In genomic region chr1:15332952-15333715, GRCh38 we compare ENCODE assay signal across 16 cellular contexts.
DNase-seq lines count a peak whose midpoint lies in the region; ATAC-seq and TF ChIP-seq lines count a peak whose summit lies in the region.
"Had no signal": no experiment of that assay in that cellular context is flagged by ENCODE, and none has a peak within 500 bp of the region (broad histone marks: within the 10 kb centered on the region; RNA-seq: fewer than 3 reads in every experiment).

No MANE protein-coding gene starts in this region.

- H3K9me3 Mint-ChIP-seq in chondrocyte (ENCODE audit: low read depth) (peaks cover 3% of the 10 kb centered on the region), nephron progenitor cell (peaks cover 1% of the 10 kb centered on the region)
- H3K9me3 Mint-ChIP-seq: CD8-positive, alpha-beta T cell had no signal

- H3K36me3 Mint-ChIP-seq in chondrocyte (ENCODE audit: low read depth) (no peaks in the 10 kb centered on the region), nephron progenitor cell (ENCODE audit: low read depth) (peaks cover 4% of the 10 kb centered on the region)
- H3K36me3 Mint-ChIP-seq: CD8-positive, alpha-beta T cell had no signal

- H3K27me3 Mint-ChIP-seq in chondrocyte (ENCODE audit: low read depth), result peaks cover 22% of the 10 kb centered on the region
- peaks cover 7% of the 10 kb centered on the region for H3K27me3 Mint-ChIP-seq in nephron progenitor cell (ENCODE audit: low read depth, poor library complexity)

- TF ChIP-seq CTCF in chondrocyte (IDR thresholded peaks at IDR 0.05), result no peak
- no peak for TF ChIP-seq CTCF in nephron progenitor cell (IDR thresholded peaks at IDR 0.05)
- TF ChIP-seq CTCF in upper lobe of left lung (IDR thresholded peaks at IDR 0.05), result no peak

- H3K27ac ChIP-seq in upper lobe of left lung, result no peak overlapping the region
- H3K27ac ChIP-seq: C4-2B had no signal

- TF ChIP-seq POLR2A in upper lobe of left lung (IDR thresholded peaks at IDR 0.05), result no peak

- peaks cover 13 to 34% (median 23%) of the 10 kb centered on the region in 4 donors for H3K4me1 ChIP-seq in upper lobe of left lung
- H3K4me1 ChIP-seq: BE2C had no signal

- H3K4me3 Mint-ChIP-seq in chondrocyte (ENCODE audit: unreplicated experiment) (no peak overlapping the region), nephron progenitor cell (no peak overlapping the region)
- H3K4me3 Mint-ChIP-seq: CD8-positive, alpha-beta T cell; GM23338 had no signal

- no peaks in the 10 kb centered on the region for H3K9me3 ChIP-seq in upper lobe of left lung
- H3K9me3 ChIP-seq: BE2C had no signal

- WGBS in upper lobe of left lung, 2 donors, result 86 to 91% methylated on average over 11 of the region's 11 CpGs

- no peaks in the 10 kb centered on the region for H3K36me3 ChIP-seq in upper lobe of left lung
- H3K36me3 ChIP-seq: BE2C had no signal

- H3K27ac Mint-ChIP-seq in chondrocyte (ENCODE audit: unreplicated experiment) (no peak overlapping the region), nephron progenitor cell (peak overlapping the region; percentile 39)
- H3K27ac Mint-ChIP-seq: CD8-positive, alpha-beta T cell; GM23338 had no signal

- ATAC-seq in upper lobe of left lung (ENCODE audit: low FRiP score in 2 of 2), result no peak
- no peak for ATAC-seq in HG03025 (IDR thresholded peaks at IDR 0.05; ENCODE audit: low FRiP score, unreplicated experiment)
- ATAC-seq: CD8-positive, alpha-beta T cell; GM23338 had no signal

- no peaks in the 10 kb centered on the region for H3K27me3 ChIP-seq in upper lobe of left lung
- H3K27me3 ChIP-seq: BE2C had no signal

- peak; percentile 60 for DNase-seq in CD1c-positive myeloid dendritic cell (ENCODE audit: extremely low spot score)
- peak; percentile 7 for DNase-seq in MV-4-11 (lab: John Stamatoyannopoulos, UW)
- peak; percentile 5 for DNase-seq in chondrocyte (ENCODE audit: low spot score)
- no peak for DNase-seq in nephron progenitor cell
- DNase-seq in pons (ENCODE audit: low spot score), result no peak
- DNase-seq in upper lobe of left lung, result no peak
- DNase-seq: BE2C; CD8-positive, alpha-beta T cell; COR-L47; DMS153; DMS79 treated with DMSO at 0.1 percent for 48 hours; EL; H7 had no signal

- no peak for TF ChIP-seq EP300 in upper lobe of left lung (IDR thresholded peaks at IDR 0.05)

- H3K4me3 ChIP-seq in upper lobe of left lung, result no peak overlapping the region
- H3K4me3 ChIP-seq: GM23338 had no signal

- H3K4me1 Mint-ChIP-seq in chondrocyte (ENCODE audit: low read depth) (peaks cover 31% of the 10 kb centered on the region), nephron progenitor cell (peaks cover 50% of the 10 kb centered on the region)
- H3K4me1 Mint-ChIP-seq: GM23338 had no signal

Comparison
In these comparisons a context has a peak if more than half of its experiments do, and no peak if none do; other contexts are left out.
1. DNase-seq: peak in CD1c-positive myeloid dendritic cell (single experiment), MV-4-11 (single experiment) and chondrocyte (single experiment); none in nephron progenitor cell (single experiment), pons (single experiment) and upper lobe of left lung (0 of 2).